In genomic region chr16:81403601-81404391, GRCh38 we compare ENCODE assay signal across 1 cellular context.
TF ChIP-seq lines count a peak whose summit lies in the region.

No MANE protein-coding gene starts in this region.

TF ChIP-seq in K562, 482 proteins besides CTCF, POLR2A, EP300 and RAD21 (continued from another document and continues in another):
- TF ChIP-seq ZBTB7A (IDR thresholded peaks at IDR 0.05; ENCODE audit: borderline replicate concordance, control insufficient read depth, low read depth, low read length) (peak; percentile 51; the same call in 1 of the 2 replicates), FOXK1 (CRISPR knock-in tag; IDR thresholded peaks at IDR 0.05; ENCODE audit: borderline replicate concordance) (no peak), ELF4 (CRISPR knock-in tag; IDR thresholded peaks at IDR 0.05) (no peak), ZNF175 (CRISPR knock-in tag; IDR thresholded peaks at IDR 0.05; ENCODE audit: low read depth) (no peak), FIP1L1 (IDR thresholded peaks at IDR 0.05; ENCODE audit: low read depth, low read length, poor library complexity, severe bottlenecking) (peak; percentile 72), ZNF347 (CRISPR knock-in tag; IDR thresholded peaks at IDR 0.05; ENCODE audit: low read depth) (no peak), NFYB (IDR thresholded peaks at IDR 0.05; ENCODE audit: extremely low read depth, insufficient read length) (no peak), SOX6 (IDR thresholded peaks at IDR 0.05) (peak; percentile 43; the same call in 1 of the 2 replicates), NFXL1 (CRISPR knock-in tag; IDR thresholded peaks at IDR 0.05) (no peak), TAF9B (IDR thresholded peaks at IDR 0.05; ENCODE audit: partially characterized antibody) (no peak), ZFP30 (CRISPR knock-in tag; IDR thresholded peaks at IDR 0.05; ENCODE audit: borderline replicate concordance) (no peak), ZNF696 (CRISPR knock-in tag; conservative IDR thresholded peaks at IDR 0.05) (no peak), BACH1 (tag; IDR thresholded peaks at IDR 0.05) (no peak), NFRKB (IDR thresholded peaks at IDR 0.05; ENCODE audit: low read depth) (no peak), CBX3 (IDR thresholded peaks at IDR 0.05; ENCODE audit: borderline replicate concordance in 1 of 2, low read length in 2 of 2) (0 out of 3 replicates have a peak, but pooled peaks of 1 of the 2 experiments have one; percentile 27), ZBTB17 (CRISPR knock-in tag; IDR thresholded peaks at IDR 0.05) (peak; percentile 49; the same call in 1 of the 2 replicates), ZNF507 (tag; conservative IDR thresholded peaks at IDR 0.05) (no peak), HOMEZ (CRISPR knock-in tag; IDR thresholded peaks at IDR 0.05) (no peak), POU5F1 (IDR thresholded peaks at IDR 0.05; ENCODE audit: borderline replicate concordance, low read depth, low read length, partially characterized antibody) (no peak), MCM5 (IDR thresholded peaks at IDR 0.05; ENCODE audit: low read depth) (no peak), BCOR (IDR thresholded peaks at IDR 0.05) (peak; percentile 82), PHB2 (IDR thresholded peaks at IDR 0.05; ENCODE audit: low read depth) (no peak), MTF1 (CRISPR knock-in tag; IDR thresholded peaks at IDR 0.05; ENCODE audit: borderline replicate concordance) (no peak), ATF1 (CRISPR knock-in tag; IDR thresholded peaks at IDR 0.05) (no peak), ATF1 (tag; IDR thresholded peaks at IDR 0.05) (peak; percentile 46; the same call in 1 of the 2 replicates), CREB3L1 (IDR thresholded peaks at IDR 0.05; ENCODE audit: borderline replicate concordance, low read depth) (peak; percentile 34; the same call in 1 of the 2 replicates), SMAD1 (IDR thresholded peaks at IDR 0.05; ENCODE audit: low read depth, low read length, partially characterized antibody) (peak; percentile 59), SIX5 (IDR thresholded peaks at IDR 0.05; ENCODE audit: borderline replicate concordance in 1 of 2, insufficient read depth in 1 of 2, low read depth in 1 of 2, low read length in 2 of 2) (no peak), ZNF449 (CRISPR knock-in tag; IDR thresholded peaks at IDR 0.05) (no peak), PHF20 (IDR thresholded peaks at IDR 0.05; ENCODE audit: partially characterized antibody) (no peak), ZNF584 (CRISPR knock-in tag; IDR thresholded peaks at IDR 0.05; ENCODE audit: low read depth) (no peak), ELK1 (CRISPR knock-in tag; IDR thresholded peaks at IDR 0.05) (no peak), FOXM1 (IDR thresholded peaks at IDR 0.05; ENCODE audit: low read depth) (no peak), FOXM1 (CRISPR knock-in tag; IDR thresholded peaks at IDR 0.05; ENCODE audit: low read depth) (peak; percentile 44; the same call in 1 of the 2 replicates), NKRF (IDR thresholded peaks at IDR 0.05; ENCODE audit: borderline replicate concordance) (no peak), DPF2 (IDR thresholded peaks at IDR 0.05) (no peak), LARP7 (IDR thresholded peaks at IDR 0.05) (no peak), GABPB2 (CRISPR knock-in tag; conservative IDR thresholded peaks at IDR 0.05) (no peak), PRMT5 (CRISPR knock-in tag; IDR thresholded peaks at IDR 0.05) (no peak), ZNF23 (CRISPR knock-in tag; IDR thresholded peaks at IDR 0.05) (no peak), RUNX1 (IDR thresholded peaks at IDR 0.05; ENCODE audit: low read depth) (peak; percentile 31; the same call in 1 of the 2 replicates), NR2C1 (IDR thresholded peaks at IDR 0.05) (no peak), NR2C1 (tag; IDR thresholded peaks at IDR 0.05) (no peak), RBM34 (IDR thresholded peaks at IDR 0.05; ENCODE audit: borderline replicate concordance, insufficient read depth, low read length) (no peak), ZNF212 (CRISPR knock-in tag; IDR thresholded peaks at IDR 0.05) (no peak), THRAP3 (IDR thresholded peaks at IDR 0.05; ENCODE audit: borderline replicate concordance) (no peak), PHF8 (IDR thresholded peaks at IDR 0.05; ENCODE audit: borderline replicate concordance, low read length) (0 out of 2 replicates have a peak, but pooled peaks have one; percentile 19), PCBP2 (IDR thresholded peaks at IDR 0.05; ENCODE audit: low read depth, low read length, poor library complexity, severe bottlenecking) (no peak), ZNF197 (CRISPR knock-in tag; IDR thresholded peaks at IDR 0.05; ENCODE audit: low read depth) (no peak), ZNF146 (CRISPR knock-in tag; IDR thresholded peaks at IDR 0.05; ENCODE audit: unreplicated experiment) (no peak), CHCHD3 (CRISPR knock-in tag; IDR thresholded peaks at IDR 0.05) (no peak), NUFIP1 (IDR thresholded peaks at IDR 0.05; ENCODE audit: partially characterized antibody) (no peak), SMC3 (conservative IDR thresholded peaks at IDR 0.05; ENCODE audit: insufficient read depth, low read depth, low read length) (peak; percentile 100), MYC (IDR thresholded peaks at IDR 0.05; ENCODE audit: low read depth, low read length) (no peak), MYC (CRISPR knock-in tag; IDR thresholded peaks at IDR 0.05; ENCODE audit: borderline replicate concordance, low read depth) (no peak), XRCC4 (IDR thresholded peaks at IDR 0.05; ENCODE audit: extremely low read depth, insufficient read depth, insufficient read length) (no peak), JUN (IDR thresholded peaks at IDR 0.05; ENCODE audit: borderline replicate concordance, low read depth, low read length) (no peak), JUN (CRISPR knock-in tag; IDR thresholded peaks at IDR 0.05; ENCODE audit: borderline replicate concordance) (no peak), ZNF280B (CRISPR knock-in tag; IDR thresholded peaks at IDR 0.05) (no peak), E2F4 (CRISPR knock-in tag; IDR thresholded peaks at IDR 0.05; ENCODE audit: low read depth) (no peak; the same call in 1 of the 2 replicates), ZNF830 (CRISPR knock-in tag; IDR thresholded peaks at IDR 0.05) (0 out of 2 replicates have a peak, but pooled peaks have one; percentile 26), SRSF9 (IDR thresholded peaks at IDR 0.05; ENCODE audit: borderline replicate concordance, low read depth, low read length) (no peak), ZNF324 (CRISPR knock-in tag; IDR thresholded peaks at IDR 0.05) (no peak), NFIC (IDR thresholded peaks at IDR 0.05) (peak; percentile 35; the same call in 1 of the 2 replicates)
